ENCODE assay signal across 8 cellular contexts in genomic region chr2:105399207-105399861, GRCh38. TPM values are rescaled to one million over a fixed set of nuclear protein-coding genes. Genes with fewer than 3 reads are reported as not detected.
DNase-seq lines count a peak whose midpoint lies in the region; ATAC-seq and TF ChIP-seq lines count a peak whose summit lies in the region.

No MANE protein-coding gene starts in this region.

- no peak for TF ChIP-seq CTCF in AG04450 (IDR thresholded peaks at IDR 0.05; ENCODE audit: low read depth, low read length)

- peak overlapping the region; percentile 99 for H3K9ac ChIP-seq in HUES64 (ENCODE audit: low read depth, low read length)

- peak overlapping the region; percentile 26 for H3K4me3 ChIP-seq in AG04450 (ENCODE audit: low read depth, low read length)
- peak overlapping the region; percentile 97 for H3K4me3 ChIP-seq in HUES64 (ENCODE audit: low read length)
- peak overlapping the region; percentile 72 for H3K4me3 ChIP-seq in effector memory CD4-positive, alpha-beta T cell (ENCODE audit: insufficient read depth, low read depth, low read length, poor library complexity, severe bottlenecking)
- peak overlapping the region; percentile 81 to 84 for H3K4me3 ChIP-seq in muscle layer of duodenum (ENCODE audit: low read depth in 1 of 2, low read length in 2 of 2)

- H3K27ac ChIP-seq in AG04450 (ENCODE audit: low read depth, low read length) (no peak overlapping the region), HUES64 (ENCODE audit: low read depth, low read length) (0 out of 2 replicates have a peak overlapping the region, but pooled peaks have one; percentile 40), muscle layer of duodenum (ENCODE audit: low read length) (no peak overlapping the region)
- H3K27ac ChIP-seq in effector memory CD4-positive, alpha-beta T cell (ENCODE audit: insufficient read depth, low read length, poor library complexity, severe bottlenecking), result no peak overlapping the region

- WGBS in HUES64, result 47% methylated on average over 38 of the region's 38 CpGs

- POLR2A ChIA-PET in AG04450 (lab: Yijun Ruan, JAX), result interaction anchor here (1.0 to 4.8 kb wide), 2 partner anchors 11 to 61 kb away, joined by 4 to 26 read pairs; no protein-coding TSS in a partner anchor

- DNase-seq in AG04450 (ENCODE audit: low read depth, low spot score) (no peak), pons (ENCODE audit: low spot score) (no peak)
- DNase-seq in effector memory CD4-positive, alpha-beta T cell, result no peak

- H3K27me3 ChIP-seq in AG04450 (ENCODE audit: control insufficient read depth, insufficient read depth, low read length) (no peaks in the 10 kb centered on the region), HUES64 (ENCODE audit: insufficient read depth, low read length) (peaks cover 14% of the 10 kb centered on the region), muscle layer of duodenum (ENCODE audit: low read depth, low read length) (no peaks in the 10 kb centered on the region)
- no peaks in the 10 kb centered on the region for H3K27me3 ChIP-seq in effector memory CD4-positive, alpha-beta T cell (replicated peaks; ENCODE audit: control insufficient read depth, insufficient read depth, low read length, poor library complexity, severe bottlenecking)

- peaks cover 27% of the 10 kb centered on the region for H3K4me1 ChIP-seq in HUES64 (ENCODE audit: insufficient read depth, low read length)
- H3K4me1 ChIP-seq in effector memory CD4-positive, alpha-beta T cell (ENCODE audit: control insufficient read depth, insufficient read depth, low read length, poor library complexity, severe bottlenecking), result peaks cover 6% of the 10 kb centered on the region
- H3K4me1 ChIP-seq in muscle layer of duodenum (ENCODE audit: control insufficient read depth in 1 of 2, insufficient read depth in 2 of 2, low read length in 2 of 2), result peaks cover 8 to 9% of the 10 kb centered on the region in 2 donors

- no peak for ATAC-seq in GM18909 (IDR thresholded peaks at IDR 0.05; ENCODE audit: poor library complexity, unreplicated experiment)
- no peak for ATAC-seq in GM18868 (IDR thresholded peaks at IDR 0.05; ENCODE audit: unreplicated experiment)
- ATAC-seq in HG02678 (IDR thresholded peaks at IDR 0.05; ENCODE audit: unreplicated experiment), result no peak

- H3K36me3 ChIP-seq in HUES64 (ENCODE audit: insufficient read depth, low read length) (peaks cover 3% of the 10 kb centered on the region; the same call in 1 of the 2 replicates), muscle layer of duodenum (ENCODE audit: control insufficient read depth in 1 of 2, insufficient read depth in 2 of 2, low read length in 2 of 2) (no peaks in the 10 kb centered on the region)
- no peaks in the 10 kb centered on the region for H3K36me3 ChIP-seq in effector memory CD4-positive, alpha-beta T cell (ENCODE audit: control insufficient read depth, insufficient read depth, low read length)

- CTCF ChIA-PET in AG04450 (lab: Charles Lee), result interaction anchor here (0.6 to 4.5 kb wide), 4 partner anchors 10 to 122 kb away, joined by 4 to 19 read pairs (median 6); no protein-coding TSS in a partner anchor

- H3K9me3 ChIP-seq in AG04450 (ENCODE audit: control insufficient read depth, insufficient read depth, low read length) (peaks cover 7% of the 10 kb centered on the region), HUES64 (ENCODE audit: insufficient read depth, low read depth, low read length) (no peaks in the 10 kb centered on the region), muscle layer of duodenum (ENCODE audit: control insufficient read depth in 1 of 2, low read length in 2 of 2) (no peaks in the 10 kb centered on the region)
- no peaks in the 10 kb centered on the region for H3K9me3 ChIP-seq in effector memory CD4-positive, alpha-beta T cell (ENCODE audit: control insufficient read depth, low read length)

RNA-seq across cellular contexts. Expression of gene FHL2, which starts 0.5 kb away (rescaled TPM):
- 497 and 555 TPM in 2 replicates for polyA plus RNA-seq in AG04450 (2011; rRNA removed)
- 400 and 514 TPM in 2 replicates for polyA minus RNA-seq in AG04450 (2011; rRNA and poly(A)+ RNA removed)
- polyA plus RNA-seq in HUES64 (2013, experiment 1 of 2), result 32.6 TPM
- polyA plus RNA-seq in HUES64 (2013, experiment 2 of 2), result 28.5 TPM

Comparison
In these comparisons a context has a peak if more than half of its experiments do, and no peak if none do; other contexts are left out.
1. H3K4me3 ChIP-seq: peak in every context shown above with its lines; median percentile 97 in HUES64; 82 in muscle layer of duodenum; 72 in effector memory CD4-positive, alpha-beta T cell; 26 in AG04450.